ENCODE assay signal across 2 cellular contexts in the genomic region with DNA sequence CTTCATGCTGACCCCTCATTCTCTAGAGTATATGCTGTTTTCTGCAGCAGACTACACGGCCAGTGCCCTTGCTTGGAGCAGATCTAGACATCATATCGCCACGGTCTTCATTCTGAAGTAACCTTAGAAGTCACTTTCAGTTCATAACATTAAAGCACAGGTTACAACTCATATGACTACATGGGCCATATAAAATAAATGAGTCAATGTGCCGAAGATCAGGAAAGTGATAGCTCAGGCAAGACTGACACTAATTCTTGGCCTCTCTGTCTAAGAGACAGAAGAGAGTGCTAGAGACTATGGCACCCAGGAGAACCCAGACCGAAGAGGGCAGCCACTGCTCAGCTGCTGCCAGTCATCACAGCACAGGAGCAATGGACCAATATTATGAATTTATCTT.
TF ChIP-seq lines count a peak whose summit lies in the region.

No MANE protein-coding gene starts in this region.

TF ChIP-seq in SK-N-SH, 30 proteins besides CTCF, POLR2A, EP300 and RAD21 (continued from another document):
- TF ChIP-seq USF1 (IDR thresholded peaks at IDR 0.05; ENCODE audit: borderline replicate concordance, low read depth) = no peak
- no peak for TF ChIP-seq ZBTB33 (IDR thresholded peaks at IDR 0.05; ENCODE audit: borderline replicate concordance, low read depth)
- TF ChIP-seq, protein P1, sequence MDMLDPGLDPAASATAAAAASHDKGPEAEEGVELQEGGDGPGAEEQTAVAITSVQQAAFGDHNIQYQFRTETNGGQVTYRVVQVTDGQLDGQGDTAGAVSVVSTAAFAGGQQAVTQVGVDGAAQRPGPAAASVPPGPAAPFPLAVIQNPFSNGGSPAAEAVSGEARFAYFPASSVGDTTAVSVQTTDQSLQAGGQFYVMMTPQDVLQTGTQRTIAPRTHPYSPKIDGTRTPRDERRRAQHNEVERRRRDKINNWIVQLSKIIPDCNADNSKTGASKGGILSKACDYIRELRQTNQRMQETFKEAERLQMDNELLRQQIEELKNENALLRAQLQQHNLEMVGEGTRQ (IDR thresholded peaks at IDR 0.05; ENCODE audit: borderline replicate concordance, low read depth, low read length) = no peak
- no peak for TF ChIP-seq IRF3 (IDR thresholded peaks at IDR 0.05; ENCODE audit: low read depth, low read length)
- no peak for TF ChIP-seq PBX3 (IDR thresholded peaks at IDR 0.05)
- TF ChIP-seq EZH2phosphoT487 (IDR thresholded peaks at IDR 0.05; ENCODE audit: borderline replicate concordance, low read depth) = no peak
- no peak for TF ChIP-seq YY1 (IDR thresholded peaks at IDR 0.05; ENCODE audit: low read depth)
- no peak for TF ChIP-seq FOXJ3 (CRISPR knock-in tag; IDR thresholded peaks at IDR 0.05)
- TF ChIP-seq RXRA (IDR thresholded peaks at IDR 0.05; ENCODE audit: borderline replicate concordance, low read depth) = no peak
- no peak for TF ChIP-seq FOSL2 (IDR thresholded peaks at IDR 0.05; ENCODE audit: borderline replicate concordance, low read depth)
- no peak for TF ChIP-seq POLR2AphosphoS5 (IDR thresholded peaks at IDR 0.05; ENCODE audit: low read depth, low read length)
- no peak for TF ChIP-seq MEF2A (IDR thresholded peaks at IDR 0.05; ENCODE audit: borderline replicate concordance, low read depth)
- no peak for TF ChIP-seq SIN3A (IDR thresholded peaks at IDR 0.05; ENCODE audit: borderline replicate concordance, low read depth, low read length)
- no peak for TF ChIP-seq GATA2 (CRISPR knock-in tag; IDR thresholded peaks at IDR 0.05)
- TF ChIP-seq FOXM1 (IDR thresholded peaks at IDR 0.05; ENCODE audit: low read depth) = no peak
- no peak for TF ChIP-seq TEAD4 (IDR thresholded peaks at IDR 0.05; ENCODE audit: borderline replicate concordance, insufficient read depth)
- no peak for TF ChIP-seq RFX5 (IDR thresholded peaks at IDR 0.05; ENCODE audit: low read length)

TF ChIP-seq in SK-N-SH treated with all-trans-retinoic acid at 6 μM for 48 hours, 23 proteins besides CTCF, POLR2A, EP300 and RAD21 (continued from another document):
- TF ChIP-seq, protein P2, sequence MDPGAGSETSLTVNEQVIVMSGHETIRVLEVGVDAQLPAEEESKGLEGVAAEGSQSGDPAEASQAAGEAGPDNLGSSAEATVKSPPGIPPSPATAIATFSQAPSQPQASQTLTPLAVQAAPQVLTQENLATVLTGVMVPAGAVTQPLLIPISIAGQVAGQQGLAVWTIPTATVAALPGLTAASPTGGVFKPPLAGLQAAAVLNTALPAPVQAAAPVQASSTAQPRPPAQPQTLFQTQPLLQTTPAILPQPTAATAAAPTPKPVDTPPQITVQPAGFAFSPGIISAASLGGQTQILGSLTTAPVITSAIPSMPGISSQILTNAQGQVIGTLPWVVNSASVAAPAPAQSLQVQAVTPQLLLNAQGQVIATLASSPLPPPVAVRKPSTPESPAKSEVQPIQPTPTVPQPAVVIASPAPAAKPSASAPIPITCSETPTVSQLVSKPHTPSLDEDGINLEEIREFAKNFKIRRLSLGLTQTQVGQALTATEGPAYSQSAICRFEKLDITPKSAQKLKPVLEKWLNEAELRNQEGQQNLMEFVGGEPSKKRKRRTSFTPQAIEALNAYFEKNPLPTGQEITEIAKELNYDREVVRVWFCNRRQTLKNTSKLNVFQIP (CRISPR knock-in tag; IDR thresholded peaks at IDR 0.05; ENCODE audit: borderline replicate concordance, low read depth) = no peak
- TF ChIP-seq TCF4 (CRISPR knock-in tag; IDR thresholded peaks at IDR 0.05; ENCODE audit: borderline replicate concordance) = no peak
